22 cellular contexts compared by ENCODE assay signal in the genomic region with DNA sequence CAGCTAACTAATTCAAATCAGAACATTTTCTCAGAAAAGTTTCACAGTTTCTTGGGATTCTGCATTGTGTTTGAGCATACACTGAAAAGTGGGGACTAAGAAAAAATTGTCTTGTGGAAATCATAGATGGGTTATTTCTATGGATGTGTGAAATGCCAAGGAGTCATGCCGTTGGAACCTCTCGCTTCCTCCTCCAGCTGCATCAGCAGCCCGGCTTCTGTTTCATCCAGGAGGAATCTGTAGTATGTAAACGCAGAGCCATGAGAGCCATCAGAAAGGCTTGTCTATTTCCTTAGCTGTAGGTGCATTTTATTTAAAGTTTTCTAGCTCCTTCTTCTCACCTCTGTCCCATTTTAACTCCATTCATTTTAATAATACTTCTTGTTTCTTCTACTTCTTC.
DNase-seq lines count a peak whose midpoint lies in the region; ATAC-seq and TF ChIP-seq lines count a peak whose summit lies in the region.
"Had no signal": no experiment of that assay in that cellular context is flagged by ENCODE, and none has a peak within 500 bp of the region (broad histone marks: within the 10 kb centered on the region; RNA-seq: fewer than 3 reads in every experiment).

No MANE protein-coding gene starts in this region.

- no peak for TF ChIP-seq POLR2A in tibial nerve (IDR thresholded peaks at IDR 0.05)

- H3K4me3 ChIP-seq in fibroblast of the aortic adventitia (ENCODE audit: low read depth, low read length) (no peak overlapping the region), skeletal muscle satellite cell (ENCODE audit: low read length) (no peak overlapping the region), tibial nerve (no peak overlapping the region)
- H3K4me3 ChIP-seq: cardiac muscle cell, lower lobe of right lung, SJSA1, spleen, thyroid gland had no signal

- H3K4me3 Mint-ChIP-seq in activated T-helper 17 cell treated with anti-CD3 and anti-CD28 coated beads, Interleukin-2, amount 50 U/mL, for 72 hours: no peak overlapping the region
- H3K4me3 Mint-ChIP-seq: CD4-positive, alpha-beta memory T cell; naive thymus-derived CD8-positive, alpha-beta T cell had no signal

- intact Hi-C loops in sciatic nerve (cut with DNase I): no loop called here

- H3K36me3 Mint-ChIP-seq in activated T-helper 17 cell treated with anti-CD3 and anti-CD28 coated beads, Interleukin-2, amount 50 U/mL, for 72 hours (ENCODE audit: low read depth): no peaks in the 10 kb centered on the region
- H3K36me3 Mint-ChIP-seq: CD4-positive, alpha-beta memory T cell had no signal

- H3K36me3 ChIP-seq in skeletal muscle satellite cell (ENCODE audit: insufficient read depth, low read length): no peaks in the 10 kb centered on the region
- H3K36me3 ChIP-seq in tibial nerve: no peaks in the 10 kb centered on the region
- H3K36me3 ChIP-seq: cardiac muscle cell, lower lobe of right lung, SJSA1, spleen, thyroid gland had no signal

- H3K27me3 Mint-ChIP-seq in activated T-helper 17 cell treated with anti-CD3 and anti-CD28 coated beads, Interleukin-2, amount 50 U/mL, for 72 hours: peaks cover 23% of the 10 kb centered on the region

- no peak for TF ChIP-seq EP300 in tibial nerve (IDR thresholded peaks at IDR 0.05)

- H3K4me1 ChIP-seq in skeletal muscle satellite cell (ENCODE audit: control insufficient read depth, insufficient read depth, low read length) (peaks cover 10% of the 10 kb centered on the region), tibial nerve (no peaks in the 10 kb centered on the region)
- H3K4me1 ChIP-seq: lower lobe of right lung, SJSA1, spleen, thyroid gland had no signal

- H3K9ac ChIP-seq in skeletal muscle satellite cell (ENCODE audit: low read depth, low read length): peak overlapping the region; percentile 15

- H3K27ac Mint-ChIP-seq in activated T-helper 17 cell treated with anti-CD3 and anti-CD28 coated beads, Interleukin-2, amount 50 U/mL, for 72 hours: no peak overlapping the region
- H3K27ac Mint-ChIP-seq: CD4-positive, alpha-beta memory T cell; naive thymus-derived CD8-positive, alpha-beta T cell had no signal

- H3K9me3 Mint-ChIP-seq in activated T-helper 17 cell treated with anti-CD3 and anti-CD28 coated beads, Interleukin-2, amount 50 U/mL, for 72 hours: no peaks in the 10 kb centered on the region
- H3K9me3 Mint-ChIP-seq: CD4-positive, alpha-beta memory T cell; naive thymus-derived CD8-positive, alpha-beta T cell had no signal

- H3K9me3 ChIP-seq in skeletal muscle satellite cell (replicated peaks; ENCODE audit: low read length) (no peaks in the 10 kb centered on the region), tibial nerve (no peaks in the 10 kb centered on the region)
- H3K9me3 ChIP-seq: lower lobe of right lung, SJSA1, spleen, thyroid gland had no signal

- peak overlapping the region; percentile 47 for H3K4me2 ChIP-seq in skeletal muscle satellite cell (ENCODE audit: low read length)

- no peaks in the 10 kb centered on the region for H3K4me1 Mint-ChIP-seq in activated T-helper 17 cell treated with anti-CD3 and anti-CD28 coated beads, Interleukin-2, amount 50 U/mL, for 72 hours
- H3K4me1 Mint-ChIP-seq: CD4-positive, alpha-beta memory T cell; naive thymus-derived CD8-positive, alpha-beta T cell had no signal

- DNase-seq in GM04503 (ENCODE audit: low read depth) (peak; percentile 19), T1000 (lab: John Stamatoyannopoulos, UW) (peak; percentile 9), fibroblast of the aortic adventitia (ENCODE audit: low read depth) (peak; percentile 23), sciatic nerve (ENCODE audit: low spot score) (no peak), tibial nerve (ENCODE audit: low spot score in 2 of 2) (no peak)
- DNase-seq: activated CD4-positive, alpha-beta T cell treated with anti-CD3 and anti-CD28 coated beads for 48 hours; activated CD8-positive, alpha-beta memory T cell treated with anti-CD3 and anti-CD28 coated beads, Interleukin-2, amount 50 U/mL, for 48 hours; activated naive CD4-positive, alpha-beta T cell treated with anti-CD3 and anti-CD28 coated beads, Interleukin-2, amount 50 U/mL, for 16 hours; CD4-positive, alpha-beta memory T cell; DND-41; effector CD4-positive, alpha-beta T cell; lower lobe of right lung; naive thymus-derived CD8-positive, alpha-beta T cell; NCI-H1436 treated with DMSO at 0.1 percent for 48 hours; NCI-H345; posterior cingulate gyrus; spleen; thyroid gland had no signal

- no peaks in the 10 kb centered on the region for H3K27me3 ChIP-seq in skeletal muscle satellite cell (ENCODE audit: control insufficient read depth, insufficient read depth, low read length)
- peaks cover 0 to 4% of the 10 kb centered on the region in 2 donors for H3K27me3 ChIP-seq in tibial nerve
- H3K27me3 ChIP-seq: thyroid gland had no signal

- WGBS in tibial nerve, 2 donors: 24 to 35% methylated on average over 4 of the region's 4 CpGs

- TF ChIP-seq CTCF in fibroblast of the aortic adventitia (IDR thresholded peaks at IDR 0.05; ENCODE audit: insufficient read depth, low read length) (no peak), tibial nerve (IDR thresholded peaks at IDR 0.05) (no peak)

- no peak for ATAC-seq in sciatic nerve
- no peak for ATAC-seq in activated T-helper 17 cell treated with anti-CD3 and anti-CD28 coated beads, Interleukin-2, amount 50 U/mL, for 72 hours (replicated peaks)
- ATAC-seq: lower lobe of right lung; naive thymus-derived CD8-positive, alpha-beta T cell had no signal

- no peak overlapping the region for H3K27ac ChIP-seq in tibial nerve
- H3K27ac ChIP-seq: cardiac muscle cell, lower lobe of right lung, SJSA1, spleen, thyroid gland had no signal

Comparison
In these comparisons a context has a peak if more than half of its experiments do, and no peak if none do; other contexts are left out.
1. DNase-seq: peak in GM04503 (single experiment), T1000 (single experiment) and fibroblast of the aortic adventitia (single experiment); none in sciatic nerve (single experiment) and tibial nerve (0 of 2).